Comparison of ENCODE assay signal across 12 cellular contexts in the genomic region with DNA sequence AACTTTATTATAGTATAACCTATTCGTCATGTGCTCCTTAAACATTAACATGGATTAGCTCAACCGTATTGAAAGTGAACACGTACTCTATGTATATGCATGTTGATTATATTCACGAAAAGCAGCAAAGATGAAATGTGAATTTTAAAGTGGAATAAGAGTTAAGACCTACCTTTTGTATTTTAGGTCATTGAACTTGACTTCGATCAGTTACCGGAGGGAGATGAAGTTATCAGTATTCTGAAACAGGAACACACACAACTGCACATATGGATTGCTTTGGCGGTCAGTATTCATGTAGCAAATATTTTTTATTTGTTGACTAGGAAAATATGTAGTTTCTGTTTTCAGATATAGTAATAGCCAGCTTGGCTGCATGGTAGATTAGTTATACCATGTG. TPM values are rescaled to one million over a fixed set of nuclear protein-coding genes. Genes with fewer than 3 reads are reported as not detected.
DNase-seq lines count a peak whose midpoint lies in the region; ATAC-seq, FAIRE-seq and TF ChIP-seq lines count a peak whose summit lies in the region.
"Had no signal": no experiment of that assay in that cellular context is flagged by ENCODE, and none has a peak within 500 bp of the region (broad histone marks: within the 10 kb centered on the region; RNA-seq: fewer than 3 reads in every experiment).

No MANE protein-coding gene starts in this region.

- H3K4me3 ChIP-seq in A549 (peak overlapping the region; percentile 78; the same call in 2 of the 3 replicates), GM23338 (peak overlapping the region; percentile 94), right lobe of liver (peak overlapping the region in 2 of 3 donors; percentile 75 to 90), ascending aorta (peak overlapping the region in 1 of 2 donors; percentile 91)

- WGBS in A549 (ENCODE audit: missing lambda C conversion rate), result 83% methylated on average over 7 of the region's 7 CpGs
- 34% methylated on average over 7 of the region's 7 CpGs for WGBS in right lobe of liver (ENCODE audit: insufficient coverage, low coverage, low lambda C conversion rate, missing lambda C conversion rate)

- H3K4me2 ChIP-seq in A549 (peak overlapping the region; percentile 83), GM23338 (peak overlapping the region; percentile 93)

- TF ChIP-seq RAD21 in A549 (conservative IDR thresholded peaks at IDR 0.05 in 1 of 2, IDR thresholded peaks at IDR 0.05 in 1 of 2), result no peak

- peaks cover 9% of the 10 kb centered on the region; the same call in 1 of the 3 replicates for H3K4me1 ChIP-seq in A549
- H3K4me1 ChIP-seq in GM23338 (ENCODE audit: insufficient read depth), result peaks cover 7% of the 10 kb centered on the region
- H3K4me1 ChIP-seq in right lobe of liver, result peaks cover 0 to 14% (median 5%) of the 10 kb centered on the region in 4 donors
- H3K4me1 ChIP-seq in ascending aorta, result peaks cover 0 to 11% of the 10 kb centered on the region in 2 donors

- no peak overlapping the region for H3K27ac ChIP-seq in A549
- no peak overlapping the region for H3K27ac ChIP-seq in GM23338 (ENCODE audit: low read depth)
- H3K27ac ChIP-seq in right lobe of liver, result no peak overlapping the region
- no peak overlapping the region for H3K27ac ChIP-seq in ascending aorta

- CTCF ChIA-PET in A549 (lab: Yijun Ruan, JAX), result interaction anchor here (1.0 kb wide), 1 partner anchor 346 kb away, joined by 3 read pairs; no protein-coding TSS in a partner anchor

- no peak overlapping the region for H2AFZ ChIP-seq in GM23338

- peak overlapping the region; percentile 96 for H3K4me3 Mint-ChIP-seq in GM23338
- peak overlapping the region; percentile 87 for H3K4me3 Mint-ChIP-seq in activated naive CD8-positive, alpha-beta T cell treated with anti-CD3 and anti-CD28 coated beads, Interleukin-2, amount 10 ng/mL, durations not matched to agents 7 days and 5 days

- FAIRE-seq in A549 (lab: Jason Lieb, UNC) (peak; percentile 76), GM12891 (lab: Jason Lieb, UNC) (no peak)
- FAIRE-seq: small intestine had no signal

- ATAC-seq in A549 (no peak), GM23338 (no peak), right lobe of liver (peak in 1 of 4 donors; percentile 6), HG03457 (IDR thresholded peaks at IDR 0.05; ENCODE audit: unreplicated experiment) (no peak)
- ATAC-seq in activated naive CD8-positive, alpha-beta T cell treated with anti-CD3 and anti-CD28 coated beads, Interleukin-2, amount 10 ng/mL, durations not matched to agents 7 days and 5 days (ENCODE audit: low read depth), result no peak
- ATAC-seq: Right ventricle myocardium inferior had no signal

- H3K27me3 Mint-ChIP-seq in GM23338 (ENCODE audit: insufficient read depth, low read depth, poor library complexity), result no peaks in the 10 kb centered on the region
- no peaks in the 10 kb centered on the region for H3K27me3 Mint-ChIP-seq in activated naive CD8-positive, alpha-beta T cell treated with anti-CD3 and anti-CD28 coated beads, Interleukin-2, amount 10 ng/mL, durations not matched to agents 7 days and 5 days

- peaks cover 11% of the 10 kb centered on the region for H3K36me3 Mint-ChIP-seq in GM23338 (ENCODE audit: low read depth)
- H3K36me3 Mint-ChIP-seq in activated naive CD8-positive, alpha-beta T cell treated with anti-CD3 and anti-CD28 coated beads, Interleukin-2, amount 10 ng/mL, durations not matched to agents 7 days and 5 days, result peaks cover 8% of the 10 kb centered on the region

- H3K9me3 ChIP-seq in A549 (no peaks in the 10 kb centered on the region), right lobe of liver (no peaks in the 10 kb centered on the region), ascending aorta (no peaks in the 10 kb centered on the region)

- no peaks in the 10 kb centered on the region for H3K9me2 ChIP-seq in GM23338 (ENCODE audit: insufficient read depth)

- POLR2A ChIA-PET in A549 (lab: Yijun Ruan, JAX), result no interaction called here
- POLR2A ChIA-PET in activated naive CD8-positive, alpha-beta T cell treated with anti-CD3 and anti-CD28 coated beads, Interleukin-2, amount 10 ng/mL, durations not matched to agents 7 days and 5 days (lab: Charles Lee), result interaction anchor here (2.9 kb wide), 1 partner anchor 57 kb away, joined by 19 read pairs; the partner anchor contains the start of gene EIF4G2

- H3K36me3 ChIP-seq in GM23338 (ENCODE audit: insufficient read depth) (peaks cover 9% of the 10 kb centered on the region; the same call in 1 of the 2 replicates), right lobe of liver (peaks cover 0 to 35% (median 13%) of the 10 kb centered on the region in 4 donors), ascending aorta (peaks cover 21 to 32% of the 10 kb centered on the region in 2 donors)

- H3K27me3 ChIP-seq in GM23338 (ENCODE audit: insufficient read depth) (no peaks in the 10 kb centered on the region), right lobe of liver (no peaks in the 10 kb centered on the region), ascending aorta (no peaks in the 10 kb centered on the region)

- H3K4me1 Mint-ChIP-seq in GM23338, result peaks cover 4% of the 10 kb centered on the region; the same call in 2 of the 3 replicates
- peaks cover 22% of the 10 kb centered on the region for H3K4me1 Mint-ChIP-seq in activated naive CD8-positive, alpha-beta T cell treated with anti-CD3 and anti-CD28 coated beads, Interleukin-2, amount 10 ng/mL, durations not matched to agents 7 days and 5 days

- H3K79me2 ChIP-seq in GM23338 (replicated peaks; ENCODE audit: insufficient read depth), result peaks cover 18% of the 10 kb centered on the region

- TF ChIP-seq EP300 in A549 (IDR thresholded peaks at IDR 0.05), result no peak

- intact Hi-C loops in right lobe of liver (cut with DNase I) (no loop called here), ascending aorta (cut with DNase I) (no loop called here)

- TF ChIP-seq POLR2A in A549 (IDR thresholded peaks at IDR 0.05; ENCODE audit: low read length) (no peak), right lobe of liver (IDR thresholded peaks at IDR 0.05) (no peak), GM12891 (IDR thresholded peaks at IDR 0.05; ENCODE audit: low read depth, low read length) (no peak)

- DNase-seq in A549 (ENCODE audit: low read depth in 1 of 2, low spot score in 1 of 2) (no peak), GM23338 (ENCODE audit: low spot score) (no peak), right lobe of liver (no peak), foreskin melanocyte (no peak), GM12891 (ENCODE audit: insufficient read length, low spot score) (no peak), ascending aorta (ENCODE audit: low spot score in 2 of 2) (no peak)
- no peak for DNase-seq in activated naive CD8-positive, alpha-beta T cell treated with anti-CD3 and anti-CD28 coated beads, Interleukin-2, amount 10 ng/mL, durations not matched to agents 7 days and 5 days
- DNase-seq: activated effector memory CD4-positive, alpha-beta T cell treated with anti-CD3 and anti-CD28 coated beads, Interleukin-2, amount 50 U/mL, for 16 hours had no signal

- H3F3A ChIP-seq in GM23338 (replicated peaks; ENCODE audit: low read depth), result 0 out of 2 replicates have a peak, but pooled peaks cover 3% of the 10 kb centered on the region

- 0 out of 2 replicates have a peak, but pooled peaks cover 5% of the 10 kb centered on the region for H4K20me1 ChIP-seq in GM23338 (replicated peaks; ENCODE audit: insufficient read depth)

- H3K27ac Mint-ChIP-seq in GM23338, result no peak overlapping the region
- no peak overlapping the region for H3K27ac Mint-ChIP-seq in activated naive CD8-positive, alpha-beta T cell treated with anti-CD3 and anti-CD28 coated beads, Interleukin-2, amount 10 ng/mL, durations not matched to agents 7 days and 5 days

- no peaks in the 10 kb centered on the region for H3K9me3 Mint-ChIP-seq in GM23338
- no peaks in the 10 kb centered on the region for H3K9me3 Mint-ChIP-seq in activated naive CD8-positive, alpha-beta T cell treated with anti-CD3 and anti-CD28 coated beads, Interleukin-2, amount 10 ng/mL, durations not matched to agents 7 days and 5 days

- TF ChIP-seq CTCF in A549 (IDR thresholded peaks at IDR 0.05) (no peak), GM23338 (conservative IDR thresholded peaks at IDR 0.05; ENCODE audit: low read depth in 2 of 2) (no peak), right lobe of liver (IDR thresholded peaks at IDR 0.05) (no peak), ascending aorta (IDR thresholded peaks at IDR 0.05) (no peak)

RNA-seq across cellular contexts. Expression of gene CTR9, which starts 1.4 kb away (rescaled TPM):
- 24.8 and 31.2 TPM in 2 replicates for polyA plus RNA-seq in A549 (2011; rRNA removed)
- 6.4 and 7.1 TPM in 2 replicates for polyA plus RNA-seq in A549 (2012; cell fraction: cytosol; rRNA removed)
- polyA plus RNA-seq in A549 (2012; cell fraction: nucleus; rRNA removed), result 6.0 and 8.2 TPM in 2 replicates
- 30.6 to 35.3 TPM (median 35.0 TPM) in 3 replicates for polyA plus RNA-seq in A549 (2017; fragmentation: RNase III; extraction: RNeasy Plus Mini Kit Qiagen cat#74134 plus additional on column Dnase treatment)
- polyA minus RNA-seq in A549 (2011; rRNA and poly(A)+ RNA removed), result 9.1 and 14.9 TPM in 2 replicates
- total RNA-seq in GM23338 (2014; rRNA removed; shearing (Covaris generic)), result 32.7 and 33.3 TPM in 2 replicates
- 25.1 and 29.0 TPM in 2 replicates for polyA plus RNA-seq in GM23338 (2016; fragmentation: Nextera tagmentation; extraction: Ambion mirVana)
- 10 to 100 TPM; 45.3 to 47.6 TPM for total RNA-seq in activated naive CD8-positive, alpha-beta T cell treated with anti-CD3 and anti-CD28 coated beads, Interleukin-2, amount 10 ng/mL, durations not matched to agents 7 days and 5 days
- total RNA-seq in right lobe of liver, result 10 to 100 TPM; 15.9 to 38.9 (median 20.0) TPM
- polyA plus RNA-seq in GM12891 (2012; ENCODE audit: low read depth, missing spikeins), result 23.8 TPM
- total RNA-seq in ascending aorta, result 3.1 TPM

RNA-seq across cellular contexts. Expression of gene EIF4G2, which starts 56.2 kb away (rescaled TPM):
- polyA plus RNA-seq in A549 (2011; rRNA removed) (1,171 and 1,351 TPM in 2 replicates), A549 (2017; fragmentation: RNase III; extraction: RNeasy Plus Mini Kit Qiagen cat#74134 plus additional on column Dnase treatment) (901 to 1,145 TPM (median 938 TPM) in 3 replicates), GM23338 (2016; fragmentation: Nextera tagmentation; extraction: Ambion mirVana) (312 and 358 TPM in 2 replicates)
- 353 and 395 TPM in 2 replicates for polyA plus RNA-seq in A549 (2012; cell fraction: cytosol; rRNA removed)
- 183 and 281 TPM in 2 replicates for polyA plus RNA-seq in A549 (2012; cell fraction: nucleus; rRNA removed)
- 722 and 728 TPM in 2 replicates for polyA minus RNA-seq in A549 (2011; rRNA and poly(A)+ RNA removed)
- total RNA-seq in GM23338 (2014; rRNA removed; shearing (Covaris generic)), result 788 and 801 TPM in 2 replicates
- total RNA-seq in activated naive CD8-positive, alpha-beta T cell treated with anti-CD3 and anti-CD28 coated beads, Interleukin-2, amount 10 ng/mL, durations not matched to agents 7 days and 5 days, result 100 to 1,000 TPM; 586 to 630 TPM
- total RNA-seq in right lobe of liver (100 to 1,000 TPM; 229 to 373 (median 302) TPM), ascending aorta (311 TPM)
- 304 TPM for polyA plus RNA-seq in GM12891 (2012; ENCODE audit: low read depth, missing spikeins)

RNA-seq across cellular contexts. Expression of gene IRAG1, which starts 58.9 kb away (rescaled TPM):
- polyA plus RNA-seq in A549 (2011; rRNA removed) (0.05 TPM in 1 of 2 replicates, not detected in the other), A549 (2017; fragmentation: RNase III; extraction: RNeasy Plus Mini Kit Qiagen cat#74134 plus additional on column Dnase treatment) (0.03 to 0.12 TPM in 2 of 3 replicates, not detected in the other), GM23338 (2016; fragmentation: Nextera tagmentation; extraction: Ambion mirVana) (1.5 and 2.7 TPM in 2 replicates)
- polyA plus RNA-seq in A549 (2012; cell fraction: cytosol; rRNA removed), result not detected in 2 replicates
- polyA plus RNA-seq in A549 (2012; cell fraction: nucleus; rRNA removed), result 0.01 TPM in 1 of 2 replicates, not detected in the other
- 0.15 TPM in 1 of 2 replicates, not detected in the other for polyA minus RNA-seq in A549 (2011; rRNA and poly(A)+ RNA removed)
- 2.5 and 2.7 TPM in 2 replicates for total RNA-seq in GM23338 (2014; rRNA removed; shearing (Covaris generic))
- total RNA-seq in activated naive CD8-positive, alpha-beta T cell treated with anti-CD3 and anti-CD28 coated beads, Interleukin-2, amount 10 ng/mL, durations not matched to agents 7 days and 5 days, result not detected
- total RNA-seq in right lobe of liver (1 to 10 TPM; 1.2 to 2.3 (median 1.4) TPM), ascending aorta (236 TPM)
- 0.01 TPM for polyA plus RNA-seq in GM12891 (2012; ENCODE audit: low read depth, missing spikeins)
- total RNA-seq: Daoy had no signal

Comparison
In these comparisons a context has a peak if more than half of its experiments do, and no peak if none do; other contexts are left out.
1. RNA of gene IRAG1, which starts 58.9 kb away (total RNA-seq): 236 TPM in ascending aorta (single experiment); 2.5 to 2.7 TPM in GM23338, 1.2 to 2.3 TPM in right lobe of liver and not detected in activated naive CD8-positive, alpha-beta T cell treated with anti-CD3 and anti-CD28 coated beads, Interleukin-2, amount 10 ng/mL, durations not matched to agents 7 days and 5 days; every median in the first group is over 10 times any median in the second.